In genomic region chr1:85047144-85047471, GRCh38 we compare ENCODE assay signal across 9 cellular contexts. TPM values are rescaled to one million over a fixed set of nuclear protein-coding genes. Genes with fewer than 3 reads are reported as not detected.
DNase-seq lines count a peak whose midpoint lies in the region; ATAC-seq and TF ChIP-seq lines count a peak whose summit lies in the region.
"Had no signal": no experiment of that assay in that cellular context is flagged by ENCODE, and none has a peak within 500 bp of the region (broad histone marks: within the 10 kb centered on the region; RNA-seq: fewer than 3 reads in every experiment).

No MANE protein-coding gene starts in this region.

- H3K9me3 ChIP-seq in SJCRH30 (replicated peaks), result no peaks in the 10 kb centered on the region
- H3K9me3 ChIP-seq in iPS-15b (ENCODE audit: control insufficient read depth, insufficient read depth, low read length), result no peaks in the 10 kb centered on the region
- H3K9me3 ChIP-seq in left lung, result no peaks in the 10 kb centered on the region

- no peak for ATAC-seq in activated CD8-positive, alpha-beta memory T cell treated with anti-CD3 and anti-CD28 coated beads, Interleukin-2, amount 10 ng/mL, durations not matched to agents 7 days and 5 days
- ATAC-seq in stimulated activated naive B cell treated with anti-CD40 and anti-IgM and Interleukin-4, amounts not matched to agents 10 μg/mL and 1 μg/mL and 100 μg/mL, for 72 hours (replicated peaks), result no peak
- ATAC-seq in left lung, result no peak

- peaks cover 4% of the 10 kb centered on the region for H3K36me3 Mint-ChIP-seq in activated CD8-positive, alpha-beta memory T cell treated with anti-CD3 and anti-CD28 coated beads, Interleukin-2, amount 10 ng/mL, durations not matched to agents 7 days and 5 days
- H3K36me3 Mint-ChIP-seq in stimulated activated naive B cell treated with anti-CD40 and anti-IgM and Interleukin-4, amounts not matched to agents 10 μg/mL and 1 μg/mL and 100 μg/mL, for 72 hours, result no peaks in the 10 kb centered on the region

- intact Hi-C loops in left lung (cut with DNase I), result no loop called here

- H3K27me3 Mint-ChIP-seq in activated CD8-positive, alpha-beta memory T cell treated with anti-CD3 and anti-CD28 coated beads, Interleukin-2, amount 10 ng/mL, durations not matched to agents 7 days and 5 days, result peaks cover 51% of the 10 kb centered on the region
- peaks cover 47 to 64% of the 10 kb centered on the region in 2 donors for H3K27me3 Mint-ChIP-seq in stimulated activated naive B cell treated with anti-CD40 and anti-IgM and Interleukin-4, amounts not matched to agents 10 μg/mL and 1 μg/mL and 100 μg/mL, for 72 hours

- H3K4me1 Mint-ChIP-seq in activated CD8-positive, alpha-beta memory T cell treated with anti-CD3 and anti-CD28 coated beads, Interleukin-2, amount 10 ng/mL, durations not matched to agents 7 days and 5 days, result peaks cover 26% of the 10 kb centered on the region
- peaks cover 8 to 19% of the 10 kb centered on the region in 2 donors for H3K4me1 Mint-ChIP-seq in stimulated activated naive B cell treated with anti-CD40 and anti-IgM and Interleukin-4, amounts not matched to agents 10 μg/mL and 1 μg/mL and 100 μg/mL, for 72 hours

- no peaks in the 10 kb centered on the region for H3K36me3 ChIP-seq in SJCRH30
- H3K36me3 ChIP-seq in iPS-15b (ENCODE audit: control insufficient read depth, insufficient read depth, low read length), result no peaks in the 10 kb centered on the region
- no peaks in the 10 kb centered on the region for H3K36me3 ChIP-seq in left lung

- CTCF ChIA-PET in activated CD8-positive, alpha-beta memory T cell treated with anti-CD3 and anti-CD28 coated beads, Interleukin-2, amount 10 ng/mL, durations not matched to agents 7 days and 5 days (lab: Charles Lee), result no interaction called here

- TF ChIP-seq CTCF in left lung (IDR thresholded peaks at IDR 0.05), result no peak

- no peak overlapping the region for H3K27ac Mint-ChIP-seq in activated CD8-positive, alpha-beta memory T cell treated with anti-CD3 and anti-CD28 coated beads, Interleukin-2, amount 10 ng/mL, durations not matched to agents 7 days and 5 days
- peak overlapping the region; percentile 39 for H3K27ac Mint-ChIP-seq in stimulated activated naive B cell treated with anti-CD40 and anti-IgM and Interleukin-4, amounts not matched to agents 10 μg/mL and 1 μg/mL and 100 μg/mL, for 72 hours

- no peak overlapping the region for H3K9ac ChIP-seq in iPS-15b (ENCODE audit: low read depth, low read length)

- H3K9me3 Mint-ChIP-seq in activated CD8-positive, alpha-beta memory T cell treated with anti-CD3 and anti-CD28 coated beads, Interleukin-2, amount 10 ng/mL, durations not matched to agents 7 days and 5 days (ENCODE audit: low read depth), result no peaks in the 10 kb centered on the region
- H3K9me3 Mint-ChIP-seq in stimulated activated naive B cell treated with anti-CD40 and anti-IgM and Interleukin-4, amounts not matched to agents 10 μg/mL and 1 μg/mL and 100 μg/mL, for 72 hours, result no peaks in the 10 kb centered on the region

- H3K4me3 ChIP-seq in SJCRH30, result peak overlapping the region; percentile 77
- H3K4me3 ChIP-seq in iPS-15b (ENCODE audit: low read depth, low read length), result peak overlapping the region; percentile 55
- peak overlapping the region in 1 of 2 donors; percentile 46 for H3K4me3 ChIP-seq in left lung

- no peak overlapping the region for H3K27ac ChIP-seq in SJCRH30
- H3K27ac ChIP-seq in left lung, result no peak overlapping the region

- DNase-seq in activated CD8-positive, alpha-beta memory T cell treated with anti-CD3 and anti-CD28 coated beads, Interleukin-2, amount 10 ng/mL, durations not matched to agents 7 days and 5 days, result no peak
- DNase-seq in activated CD8-positive, alpha-beta memory T cell treated with anti-CD3 and anti-CD28 coated beads for 24 hours, result no peak
- DNase-seq in SJCRH30, result no peak
- DNase-seq in stimulated activated naive B cell treated with anti-CD40 and anti-IgM and Interleukin-4, amounts not matched to agents 10 μg/mL and 1 μg/mL and 100 μg/mL, for 72 hours, result no peak
- DNase-seq in ureter (ENCODE audit: low spot score), result no peak
- no peak for DNase-seq in left lung
- no peak for DNase-seq in NCI-H524 (lab: John Stamatoyannopoulos, UW)

- H3K4me1 ChIP-seq in SJCRH30 (no peaks in the 10 kb centered on the region), iPS-15b (ENCODE audit: control insufficient read depth, insufficient read depth, low read length) (peaks cover 3% of the 10 kb centered on the region), left lung (peaks cover 6 to 18% of the 10 kb centered on the region in 2 donors)

- H3K4me3 Mint-ChIP-seq in activated CD8-positive, alpha-beta memory T cell treated with anti-CD3 and anti-CD28 coated beads, Interleukin-2, amount 10 ng/mL, durations not matched to agents 7 days and 5 days, result peak overlapping the region; percentile 20
- peak overlapping the region; percentile 30 to 46 for H3K4me3 Mint-ChIP-seq in stimulated activated naive B cell treated with anti-CD40 and anti-IgM and Interleukin-4, amounts not matched to agents 10 μg/mL and 1 μg/mL and 100 μg/mL, for 72 hours

- no peaks in the 10 kb centered on the region; the same call in 1 of the 2 replicates for H3K27me3 ChIP-seq in SJCRH30
- peaks cover 54% of the 10 kb centered on the region for H3K27me3 ChIP-seq in iPS-15b (ENCODE audit: control insufficient read depth, insufficient read depth, low read length)
- H3K27me3 ChIP-seq in left lung, result peaks cover 25 to 84% of the 10 kb centered on the region in 2 donors

RNA-seq across cellular contexts. Expression of gene MCOLN3, which starts 1.2 kb away (rescaled TPM):
- total RNA-seq in activated CD8-positive, alpha-beta memory T cell treated with anti-CD3 and anti-CD28 coated beads, Interleukin-2, amount 10 ng/mL, durations not matched to agents 7 days and 5 days, result 1 to 10 TPM; 1.1 to 2.2 TPM
- 4.7 and 6.2 TPM in 2 replicates for total RNA-seq in SJCRH30 (2014; rRNA removed; shearing (Covaris generic))
- 3.2 TPM for total RNA-seq in ureter
- total RNA-seq in left lung, result 1 to 10 TPM; 3.6 to 8.1 TPM
- total RNA-seq: endothelial cell of umbilical vein had no signal

RNA-seq across cellular contexts. Expression of gene MCOLN2, which starts 50.2 kb away (rescaled TPM):
- total RNA-seq in activated CD8-positive, alpha-beta memory T cell treated with anti-CD3 and anti-CD28 coated beads, Interleukin-2, amount 10 ng/mL, durations not matched to agents 7 days and 5 days, result 10 to 100 TPM; 51.8 to 60.6 TPM
- 1.6 and 2.4 TPM in 2 replicates for total RNA-seq in SJCRH30 (2014; rRNA removed; shearing (Covaris generic))
- total RNA-seq in ureter (2.0 TPM), left lung (1 to 10 TPM; 2.8 to 5.9 TPM)
- total RNA-seq: endothelial cell of umbilical vein had no signal

Comparison
In these comparisons a context has a peak if more than half of its experiments do, and no peak if none do; other contexts are left out.
1. RNA of gene MCOLN2, which starts 50.2 kb away (total RNA-seq): 51.8 to 60.6 TPM in activated CD8-positive, alpha-beta memory T cell treated with anti-CD3 and anti-CD28 coated beads, Interleukin-2, amount 10 ng/mL, durations not matched to agents 7 days and 5 days; 2.8 to 5.9 TPM in left lung, 2.0 TPM in ureter (single experiment) and 1.6 to 2.4 TPM in SJCRH30; every median in the first group is over 4 times any median in the second.